In genomic region chr10:44385423-44385725, GRCh38 we compare ENCODE assay signal across 10 cellular contexts. TPM values are rescaled to one million over a fixed set of nuclear protein-coding genes. Genes with fewer than 3 reads are reported as not detected.
DNase-seq lines count a peak whose midpoint lies in the region; ATAC-seq and TF ChIP-seq lines count a peak whose summit lies in the region.
"Had no signal": no experiment of that assay in that cellular context is flagged by ENCODE, and none has a peak within 500 bp of the region (broad histone marks: within the 10 kb centered on the region; RNA-seq: fewer than 3 reads in every experiment).

No MANE protein-coding gene starts in this region.

- peaks cover 10% of the 10 kb centered on the region for H3K4me1 Mint-ChIP-seq in progenitor cell of endocrine pancreas (ENCODE audit: low read depth)

- H3K4me1 ChIP-seq in KMS-11 (ENCODE audit: low read depth, poor library complexity, severe bottlenecking), result peaks cover 3% of the 10 kb centered on the region

- H3K4me3 Mint-ChIP-seq in progenitor cell of endocrine pancreas (ENCODE audit: low read depth), result peak overlapping the region; percentile 67

- H3K4me3 ChIP-seq in AG10803 (ENCODE audit: low read length) (peak overlapping the region; percentile 86), KMS-11 (IDR thresholded peaks at IDR 0.05; ENCODE audit: insufficient read depth, low read depth, low read length) (no peak overlapping the region), fibroblast of pulmonary artery (replicated peaks; ENCODE audit: low read depth, low read length) (peak overlapping the region; percentile 82)

- TF ChIP-seq CTCF in AG10803 (conservative IDR thresholded peaks at IDR 0.05; ENCODE audit: low read length) (no peak), KMS-11 (conservative IDR thresholded peaks at IDR 0.05; ENCODE audit: low read depth, low read length) (no peak), fibroblast of pulmonary artery (IDR thresholded peaks at IDR 0.05; ENCODE audit: low read length, missing control alignments) (no peak), progenitor cell of endocrine pancreas (IDR thresholded peaks at IDR 0.05; ENCODE audit: unreplicated experiment) (no peak)

- no peaks in the 10 kb centered on the region for H3K9me3 Mint-ChIP-seq in progenitor cell of endocrine pancreas (ENCODE audit: low read depth)
- H3K9me3 Mint-ChIP-seq: stimulated activated naive CD8-positive, alpha-beta T cell treated with anti-CD3 and anti-CD28 coated beads, Interleukin-15, Interleukin-2, amounts not matched to agents 100 ng/mL and 50 ng/mL, for 24 hours had no signal

- no peaks in the 10 kb centered on the region for H3K36me3 Mint-ChIP-seq in progenitor cell of endocrine pancreas (ENCODE audit: insufficient read depth)

- H3K27me3 ChIP-seq in KMS-11 (ENCODE audit: insufficient read depth, low read depth), result no peaks in the 10 kb centered on the region

- no peaks in the 10 kb centered on the region for H3K79me2 ChIP-seq in KMS-11 (ENCODE audit: insufficient read depth, low read depth)

- H3K27ac ChIP-seq in KMS-11, result no peak overlapping the region

- H2AFZ ChIP-seq in KMS-11 (ENCODE audit: low read depth), result peak overlapping the region; percentile 34; the same call in 1 of the 2 replicates

- no peaks in the 10 kb centered on the region for H4K20me1 ChIP-seq in KMS-11 (ENCODE audit: insufficient read depth)

- no peak overlapping the region for H3K9ac ChIP-seq in KMS-11

- no peak for DNase-seq in AG10803 (ENCODE audit: low read depth)
- DNase-seq in fibroblast of pulmonary artery (ENCODE audit: low read depth), result no peak
- no peak for DNase-seq in progenitor cell of endocrine pancreas (ENCODE audit: low spot score, unreplicated experiment)
- DNase-seq in GDM1 (lab: John Stamatoyannopoulos, UW), result no peak
- DNase-seq in SHP77 (lab: John Stamatoyannopoulos, UW), result no peak
- no peak for DNase-seq in AG08396 (ENCODE audit: low spot score)
- DNase-seq: activated CD4-positive, CD25-positive, alpha-beta regulatory T cell had no signal

- H3K27ac Mint-ChIP-seq in progenitor cell of endocrine pancreas, result no peak overlapping the region
- H3K27ac Mint-ChIP-seq: stimulated activated naive CD8-positive, alpha-beta T cell treated with anti-CD3 and anti-CD28 coated beads, Interleukin-15, Interleukin-2, amounts not matched to agents 100 ng/mL and 50 ng/mL, for 24 hours had no signal

- no peak for ATAC-seq in GM21526 (IDR thresholded peaks at IDR 0.05; ENCODE audit: low FRiP score, unreplicated experiment)

- H3K4me2 ChIP-seq in KMS-11, result peak overlapping the region; percentile 17; the same call in 1 of the 2 replicates

- H3K27me3 Mint-ChIP-seq in progenitor cell of endocrine pancreas, result peaks cover 54% of the 10 kb centered on the region

- H3K36me3 ChIP-seq in KMS-11 (ENCODE audit: insufficient read depth), result no peaks in the 10 kb centered on the region

RNA-seq across cellular contexts. Expression of gene CXCL12, which starts 0.5 kb away (rescaled TPM):
- total RNA-seq in progenitor cell of endocrine pancreas, result 4.2 and 4.6 TPM in 2 replicates
